28 cellular contexts compared by ENCODE assay signal in genomic region chr1:167746988-167747655, GRCh38. TPM values are rescaled to one million over a fixed set of nuclear protein-coding genes. Genes with fewer than 3 reads are reported as not detected.
A peak's percentile ranks its signal among the peaks of the same experiment; 100 is the strongest.
DNase-seq lines count a peak whose midpoint lies in the region; ATAC-seq, FAIRE-seq and TF ChIP-seq lines count a peak whose summit lies in the region.
"Had no signal": no experiment of that assay in that cellular context is flagged by ENCODE, and none has a peak within 500 bp of the region (broad histone marks: within the 10 kb centered on the region; RNA-seq: fewer than 3 reads in every experiment).

No MANE protein-coding gene starts in this region.

- in situ Hi-C loops in IMR-90 (cut with MboI; ENCODE audit: low sequenced_read_pairs) (no loop called here), K562 (cut with MboI) (no loop called here)

- peak overlapping the region; percentile 34 for H2BK5ac ChIP-seq in IMR-90 (ENCODE audit: low read depth, low read length, poor library complexity, severe bottlenecking)

- H3K9ac ChIP-seq in IMR-90 (ENCODE audit: low read depth, low read length) (no peak overlapping the region), K562 (ENCODE audit: insufficient read depth in 1 of 2, low read depth in 2 of 2, low read length in 2 of 2) (peak overlapping the region; percentile 12 to 32; a peak in 3 of 4 replicates)

- no peak overlapping the region for H2BK120ac ChIP-seq in IMR-90 (ENCODE audit: low read depth, low read length)

- TF ChIP-seq EP300 in K562 (IDR thresholded peaks at IDR 0.05; ENCODE audit: low read length), result no peak

- no peak for TF ChIP-seq RAD21 in IMR-90 (IDR thresholded peaks at IDR 0.05; ENCODE audit: low read length)
- TF ChIP-seq RAD21 in K562 (CRISPR knock-in tag; conservative IDR thresholded peaks at IDR 0.05 in 1 of 2, IDR thresholded peaks at IDR 0.05 in 1 of 2), result no peak

- H3K4me3 ChIP-seq in IMR-90 (ENCODE audit: insufficient read depth, low read depth, low read length) (no peak overlapping the region), K562 (no peak overlapping the region), ascending aorta (no peak overlapping the region)
- H3K4me3 ChIP-seq: adrenal gland, stomach, tibial artery had no signal

- H2AFZ ChIP-seq in IMR-90 (replicated peaks; ENCODE audit: low read length, poor library complexity) (no peak overlapping the region), K562 (ENCODE audit: low read depth, low read length) (no peak overlapping the region)

- dilution Hi-C loops in IMR-90 (cut with HindIII; ENCODE audit: low sequenced_read_pairs, unreplicated experiment), result no loop called here

- CTCF ChIA-PET in IMR-90 (lab: Yijun Ruan, JAX), result interaction anchor here (0.6 kb wide), 2 partner anchors 29 to 112 kb away, joined by 3 to 7 read pairs; no protein-coding TSS in a partner anchor
- CTCF ChIA-PET in K562 (lab: Yijun Ruan, JAX; ENCODE audit: low intra/inter-chr PET ratio), result no interaction called here

- H3K27me3 ChIP-seq in IMR-90 (ENCODE audit: control insufficient read depth, insufficient read depth, low read length) (no peaks in the 10 kb centered on the region), K562 (ENCODE audit: control insufficient read depth in 2 of 2, insufficient read depth in 2 of 2, low read length in 2 of 2) (no peaks in the 10 kb centered on the region), ascending aorta (no peaks in the 10 kb centered on the region)
- H3K27me3 ChIP-seq: adrenal gland, brain microvascular endothelial cell, stomach, tibial artery had no signal

- peaks cover 18% of the 10 kb centered on the region for H3K9me1 ChIP-seq in IMR-90 (ENCODE audit: insufficient read depth, low read length)
- no peaks in the 10 kb centered on the region for H3K9me1 ChIP-seq in K562 (ENCODE audit: control insufficient read depth, insufficient read depth, low read length)

- no peak overlapping the region for H3K56ac ChIP-seq in IMR-90 (ENCODE audit: extremely low read depth, insufficient read depth, low read length)

- peaks cover 18 to 62% of the 10 kb centered on the region in 2 experiments for H3K79me1 ChIP-seq in IMR-90 (ENCODE audit: low read depth in 1 of 2, low read length in 2 of 2)

- no peak for ATAC-seq in IMR-90 (ENCODE audit: low read depth)
- ATAC-seq in K562, result peak; percentile 14; the same call in 1 of the 3 replicates
- ATAC-seq in stimulated activated memory B cell treated with anti-CD40 and anti-IgM and Interleukin-4, amounts not matched to agents 10 μg/mL and 1 μg/mL and 100 μg/mL, for 72 hours, result peak; percentile 36
- ATAC-seq: activated T-cell treated with anti-CD3 and anti-CD28 coated beads, Interleukin-2, amount 50 U/mL, for 4 hours; left ventricle myocardium superior; naive thymus-derived CD4-positive, alpha-beta T cell had no signal

- H2AK5ac ChIP-seq in IMR-90 (ENCODE audit: low read depth, low read length), result no peak overlapping the region; the same call in 1 of the 2 replicates

- H3K36me3 ChIP-seq in IMR-90 (ENCODE audit: control insufficient read depth, insufficient read depth, low read length) (no peaks in the 10 kb centered on the region), K562 (ENCODE audit: control insufficient read depth, insufficient read depth, low read length) (no peaks in the 10 kb centered on the region; the same call in 2 of the 3 replicates), ascending aorta (no peaks in the 10 kb centered on the region)
- H3K36me3 ChIP-seq: adrenal gland, brain microvascular endothelial cell, stomach, tibial artery had no signal

- H3K23ac ChIP-seq in IMR-90 (ENCODE audit: low read depth, low read length), result no peak overlapping the region

- peaks cover 13% of the 10 kb centered on the region for H3K4me1 ChIP-seq in IMR-90 (ENCODE audit: control insufficient read depth, insufficient read depth, low read length)
- peaks cover 9 to 28% of the 10 kb centered on the region in 2 experiments for H3K4me1 ChIP-seq in K562 (replicated peaks in 1 of 2; ENCODE audit: control insufficient read depth in 2 of 2, insufficient read depth in 2 of 2, low read length in 2 of 2)
- peaks cover 0 to 21% of the 10 kb centered on the region in 2 donors for H3K4me1 ChIP-seq in ascending aorta

- no peak overlapping the region for H3K18ac ChIP-seq in IMR-90 (ENCODE audit: low read depth, low read length)

- H3K9me3 ChIP-seq in IMR-90 (ENCODE audit: control insufficient read depth, insufficient read depth, low read length) (no peaks in the 10 kb centered on the region), K562 (replicated peaks; ENCODE audit: control insufficient read depth, insufficient read depth, low read depth, low read length) (no peaks in the 10 kb centered on the region), ascending aorta (no peaks in the 10 kb centered on the region)
- H3K9me3 ChIP-seq: adrenal gland, stomach, tibial artery had no signal

- no peak overlapping the region for H3K4me3 Mint-ChIP-seq in activated naive CD4-positive, alpha-beta T cell treated with anti-CD3 and anti-CD28 coated beads, Interleukin-2, amount 50 U/mL, for 24 hours
- H3K4me3 Mint-ChIP-seq in stimulated activated memory B cell treated with anti-CD40 and anti-IgM and Interleukin-4, amounts not matched to agents 10 μg/mL and 1 μg/mL and 100 μg/mL, for 72 hours, result no peak overlapping the region
- H3K4me3 Mint-ChIP-seq: activated T-cell treated with anti-CD3 and anti-CD28 coated beads, Interleukin-2, amount 50 U/mL, for 4 hours; CD8-positive, alpha-beta memory T cell; mesothelial cell of epicardium; naive thymus-derived CD4-positive, alpha-beta T cell had no signal

- peaks cover 79% of the 10 kb centered on the region for H3K79me2 ChIP-seq in K562 (ENCODE audit: control insufficient read depth, insufficient read depth, low read length)

- no peaks in the 10 kb centered on the region for H3K27me3 Mint-ChIP-seq in activated naive CD4-positive, alpha-beta T cell treated with anti-CD3 and anti-CD28 coated beads, Interleukin-2, amount 50 U/mL, for 24 hours
- no peaks in the 10 kb centered on the region for H3K27me3 Mint-ChIP-seq in stimulated activated memory B cell treated with anti-CD40 and anti-IgM and Interleukin-4, amounts not matched to agents 10 μg/mL and 1 μg/mL and 100 μg/mL, for 72 hours
- H3K27me3 Mint-ChIP-seq: naive thymus-derived CD4-positive, alpha-beta T cell had no signal

- no peak overlapping the region for H2BK15ac ChIP-seq in IMR-90 (ENCODE audit: low read depth, low read length)

- no peaks in the 10 kb centered on the region for H3K36me3 Mint-ChIP-seq in activated naive CD4-positive, alpha-beta T cell treated with anti-CD3 and anti-CD28 coated beads, Interleukin-2, amount 50 U/mL, for 24 hours
- H3K36me3 Mint-ChIP-seq in stimulated activated memory B cell treated with anti-CD40 and anti-IgM and Interleukin-4, amounts not matched to agents 10 μg/mL and 1 μg/mL and 100 μg/mL, for 72 hours, result peaks cover 4% of the 10 kb centered on the region

- H4K91ac ChIP-seq in IMR-90 (ENCODE audit: insufficient read depth, low read depth, low read length), result no peak overlapping the region

- TF ChIP-seq CTCF in IMR-90 (conservative IDR thresholded peaks at IDR 0.05; ENCODE audit: low read depth, low read length) (no peak), K562 (IDR thresholded peaks at IDR 0.05 in 2 of 3, conservative IDR thresholded peaks at IDR 0.05 in 1 of 3; ENCODE audit: insufficient read depth in 2 of 3, low read depth in 1 of 3, low read length in 3 of 3) (no peak), ascending aorta (IDR thresholded peaks at IDR 0.05) (no peak)

- no peaks in the 10 kb centered on the region for H3K9me3 Mint-ChIP-seq in activated naive CD4-positive, alpha-beta T cell treated with anti-CD3 and anti-CD28 coated beads, Interleukin-2, amount 50 U/mL, for 24 hours
- H3K9me3 Mint-ChIP-seq in stimulated activated memory B cell treated with anti-CD40 and anti-IgM and Interleukin-4, amounts not matched to agents 10 μg/mL and 1 μg/mL and 100 μg/mL, for 72 hours, result no peaks in the 10 kb centered on the region
- H3K9me3 Mint-ChIP-seq: activated T-cell treated with anti-CD3 and anti-CD28 coated beads, Interleukin-2, amount 50 U/mL, for 4 hours; CD8-positive, alpha-beta memory T cell; mesothelial cell of epicardium; naive thymus-derived CD4-positive, alpha-beta T cell had no signal

- TF ChIP-seq POLR2A in IMR-90 (IDR thresholded peaks at IDR 0.05; ENCODE audit: low read depth, low read length) (no peak), K562 (conservative IDR thresholded peaks at IDR 0.05) (no peak)

- intact Hi-C loops in IMR-90 (cut with micrococcal nuclease) (no loop called here), K562 (cut with micrococcal nuclease) (no loop called here), ascending aorta (cut with DNase I) (no loop called here)

- H3K27ac ChIP-seq in IMR-90 (ENCODE audit: insufficient read depth, low read length) (no peak overlapping the region), K562 (ENCODE audit: extremely low read depth, low read depth, low read length) (peak overlapping the region; percentile 14; the same call in 2 of the 3 replicates), ascending aorta (peak overlapping the region in 1 of 2 donors; percentile 17)
- H3K27ac ChIP-seq: 22Rv1, adrenal gland, brain microvascular endothelial cell, epithelial cell of prostate, tibial artery had no signal

- DNase-seq in activated naive CD4-positive, alpha-beta T cell treated with Interleukin-2 at 50 U/mL for 16 hours, result no peak
- DNase-seq in IMR-90 (no peak), K562 (ENCODE audit: extremely low read depth in 1 of 4, low spot score in 3 of 4) (no peak), ascending aorta (ENCODE audit: low spot score in 2 of 2) (no peak), NOMO-1 treated with DMSO at 0.1 percent for 48 hours (lab: John Stamatoyannopoulos, UW; ENCODE audit: unreplicated experiment) (no peak), NOMO-1 (lab: John Stamatoyannopoulos, UW; ENCODE audit: unreplicated experiment in 2 of 2) (no peak)
- DNase-seq: activated CD4-positive, alpha-beta T cell treated with anti-CD3 and anti-CD28 coated beads for 4 hours; activated naive CD4-positive, alpha-beta T cell; activated T-cell treated with anti-CD3 and anti-CD28 coated beads, Interleukin-2, amount 50 U/mL, for 4 hours; adrenal gland; brain microvascular endothelial cell; CD8-positive, alpha-beta memory T cell; effector CD4-positive, alpha-beta T cell; islet precursor cell; left ventricle myocardium superior; MM.1S; naive thymus-derived CD4-positive, alpha-beta T cell; NCI-H1417; NCI-H2081 treated with DMSO at 0.1 percent for 48 hours; NCI-H345; Right ventricle myocardium superior; stomach; tibial artery had no signal

- POLR2A ChIA-PET in IMR-90 (lab: Charles Lee; ENCODE audit: unreplicated experiment), result no interaction called here
- POLR2A ChIA-PET in K562 (lab: Yijun Ruan, JAX), result no interaction called here

- no peak overlapping the region for H2BK20ac ChIP-seq in IMR-90 (ENCODE audit: low read depth, low read length)

- no peak overlapping the region; the same call in 1 of the 2 replicates for H3K4ac ChIP-seq in IMR-90 (ENCODE audit: low read depth, low read length)

- peaks cover 58% of the 10 kb centered on the region for H4K20me1 ChIP-seq in IMR-90 (ENCODE audit: insufficient read depth, low read length)
- no peaks in the 10 kb centered on the region for H4K20me1 ChIP-seq in K562 (replicated peaks; ENCODE audit: control insufficient read depth, insufficient read depth, low read length)

- no TSS peak for BruUV-seq in IMR-90 (replicated peaks; lab: Mats Ljungman, UMichigan)
- BruUV-seq in K562 (replicated peaks; lab: Mats Ljungman, UMichigan), result no TSS peak

- FAIRE-seq in K562 (lab: Jason Lieb, UNC), result no peak

- no peak overlapping the region for H3K14ac ChIP-seq in IMR-90 (replicated peaks; ENCODE audit: low read depth, low read length)

- H3K4me1 Mint-ChIP-seq in activated naive CD4-positive, alpha-beta T cell treated with anti-CD3 and anti-CD28 coated beads, Interleukin-2, amount 50 U/mL, for 24 hours, result peaks cover 8% of the 10 kb centered on the region
- peaks cover 68% of the 10 kb centered on the region for H3K4me1 Mint-ChIP-seq in stimulated activated memory B cell treated with anti-CD40 and anti-IgM and Interleukin-4, amounts not matched to agents 10 μg/mL and 1 μg/mL and 100 μg/mL, for 72 hours

- H2AK9ac ChIP-seq in IMR-90 (replicated peaks; ENCODE audit: low read depth, low read length, poor library complexity), result no peak overlapping the region

- H3K27ac Mint-ChIP-seq in activated naive CD4-positive, alpha-beta T cell treated with anti-CD3 and anti-CD28 coated beads, Interleukin-2, amount 50 U/mL, for 24 hours, result peak overlapping the region; percentile 38
- peak overlapping the region; percentile 83 for H3K27ac Mint-ChIP-seq in stimulated activated memory B cell treated with anti-CD40 and anti-IgM and Interleukin-4, amounts not matched to agents 10 μg/mL and 1 μg/mL and 100 μg/mL, for 72 hours
- H3K27ac Mint-ChIP-seq: CD8-positive, alpha-beta memory T cell; naive thymus-derived CD4-positive, alpha-beta T cell had no signal

- no CpG with 5 or more reads among the region's 7 CpGs for WGBS in IMR-90 (ENCODE audit: extremely low coverage in 2 of 2, insufficient read length in 1 of 2), 2 experiments
- WGBS in K562 (ENCODE audit: insufficient coverage, low coverage, missing lambda C conversion rate), result 75% methylated on average over 7 of the region's 7 CpGs

- H4K8ac ChIP-seq in IMR-90 (ENCODE audit: low read depth in 2 of 2, low read length in 2 of 2), result no peak overlapping the region; a peak in 1 of 4 replicates

- H4K5ac ChIP-seq in IMR-90 (ENCODE audit: low read depth, low read length), result no peak overlapping the region

- no peak overlapping the region for H3K4me2 ChIP-seq in IMR-90 (ENCODE audit: low read depth, low read length)
- no peak overlapping the region for H3K4me2 ChIP-seq in K562 (ENCODE audit: insufficient read depth, low read length)

RNA-seq across cellular contexts. Expression of gene MPZL1, which starts 25.3 kb away (rescaled TPM):
- 81.7 and 87.3 TPM in 2 replicates for total RNA-seq in IMR-90 (2012; rRNA removed)
- 48.0 and 55.3 TPM in 2 replicates for polyA plus RNA-seq in IMR-90 (2012; rRNA removed)
- 28.8 and 39.7 TPM in 2 replicates for polyA plus RNA-seq in IMR-90 (2012; cell fraction: cytosol; rRNA removed)
- polyA plus RNA-seq in IMR-90 (2012; cell fraction: nucleus; rRNA removed; ENCODE audit: low replicate concordance), result 22.6 and 65.6 TPM in 2 replicates
- 126 and 209 TPM in 2 replicates for total RNA-seq in K562 (2011; cell fraction: chromatin; rRNA removed; ENCODE audit: low replicate concordance)
- 109 and 121 TPM in 2 replicates for total RNA-seq in K562 (2011; cell fraction: nucleolus; rRNA removed)
- total RNA-seq in K562 (2011; cell fraction: nucleoplasm; rRNA removed), result 238 and 352 TPM in 2 replicates
- 46.1 and 57.8 TPM in 2 replicates for total RNA-seq in K562 (2014; rRNA removed)
- 82.4 and 92.6 TPM in 2 replicates for total RNA-seq in K562 (2014; rRNA removed; fragmentation: Illumina TruSeq; extraction: Trizol)
- 63.2 and 66.5 TPM in 2 replicates for total RNA-seq in K562 (2015; rRNA removed; fragmentation: Illumina TruSeq; extraction: Trizol)
- 65.3 and 79.5 TPM in 2 replicates for total RNA-seq in K562 (2021)
- polyA plus RNA-seq in K562 (2011; rRNA removed), result 89.9 and 153 TPM in 2 replicates
- polyA plus RNA-seq in K562 (2011; cell fraction: cytosol; rRNA removed), result 43.0 and 55.8 TPM in 2 replicates
- polyA plus RNA-seq in K562 (2011; cell fraction: nucleus; rRNA removed), result 42.9 and 57.7 TPM in 2 replicates
- 46.5 and 47.2 TPM in 2 replicates for polyA plus RNA-seq in K562 (2012)
- 64.6 and 75.9 TPM in 2 replicates for polyA plus RNA-seq in K562 (2014; fragmentation: Illumina TruSeq; extraction: Trizol)
- polyA plus RNA-seq in K562 (2014; fragmentation: Nextera tagmentation; extraction: Ambion mirVana), result 10 to 100 TPM; 14.5 to 20.5 TPM
- 46.5 and 46.7 TPM in 2 replicates for polyA plus RNA-seq in K562 (2014; rRNA removed)
- 94.6 and 129 TPM in 2 replicates for polyA minus RNA-seq in K562 (2011; rRNA and poly(A)+ RNA removed)
- polyA minus RNA-seq in K562 (2011; cell fraction: cytosol; rRNA and poly(A)+ RNA removed), result 50.0 and 63.6 TPM in 2 replicates
- polyA minus RNA-seq in K562 (2011; cell fraction: nucleus; rRNA and poly(A)+ RNA removed), result 22.6 and 35.3 TPM in 2 replicates
- total RNA-seq in ascending aorta, result 58.9 TPM
